ENCODE assay signal across 23 cellular contexts in genomic region chr4:189364032-189364449, GRCh38.
A peak's percentile ranks its signal among the peaks of the same experiment; 100 is the strongest.
DNase-seq lines count a peak whose midpoint lies in the region; ATAC-seq and TF ChIP-seq lines count a peak whose summit lies in the region.
"Had no signal": no experiment of that assay in that cellular context is flagged by ENCODE, and none has a peak within 500 bp of the region (broad histone marks: within the 10 kb centered on the region; RNA-seq: fewer than 3 reads in every experiment).

No MANE protein-coding gene starts in this region.

- no peak overlapping the region for H3K27ac Mint-ChIP-seq in stimulated activated memory B cell treated with anti-CD40 and anti-IgM and Interleukin-4, amounts not matched to agents 10 μg/mL and 1 μg/mL and 100 μg/mL, for 72 hours
- H3K27ac Mint-ChIP-seq in activated T-helper 1 cell treated with anti-CD3 and anti-CD28 coated beads, Interleukin-12 subunit alpha, Interleukin-12 subunit beta, Interleukin-2, Interleukin-4 antibody, amounts not matched to agents 30 ng/mL and 10 ng/mL and 1 ng/mL, durations not matched to agents 14 hours and 24 hours and 36 hours, result no peak overlapping the region
- H3K27ac Mint-ChIP-seq: CD4-positive, alpha-beta memory T cell; HFFc6 had no signal

- H3K9me3 ChIP-seq in gastrocnemius medialis, result no peaks in the 10 kb centered on the region
- H3K9me3 ChIP-seq: SJSA1 had no signal

- intact Hi-C loops in activated T-helper 1 cell treated with anti-CD3 and anti-CD28 coated beads, Interleukin-12 subunit alpha, Interleukin-12 subunit beta, Interleukin-2, Interleukin-4 antibody, amounts not matched to agents 30 ng/mL and 10 ng/mL and 1 ng/mL, durations not matched to agents 14 hours and 24 hours and 36 hours (cut with micrococcal nuclease), result no loop called here
- intact Hi-C loops in gastrocnemius medialis (cut with DNase I; ENCODE audit: low total_unique reads), result no loop called here

- DNase-seq in globus pallidus (ENCODE audit: low spot score) (peak; percentile 5), gastrocnemius medialis (no peak)
- DNase-seq in activated T-helper 1 cell treated with anti-CD3 and anti-CD28 coated beads, Interleukin-12 subunit alpha, Interleukin-12 subunit beta, Interleukin-2, Interleukin-4 antibody, amounts not matched to agents 30 ng/mL and 10 ng/mL and 1 ng/mL, durations not matched to agents 14 hours and 24 hours and 36 hours (ENCODE audit: low spot score), result no peak
- DNase-seq: ACHN; CD4-positive, alpha-beta memory T cell; DMS153; H7; HFFc6; IMR-90; MV-4-11; NCI-H1417; NCI-H187; NCI-H446; NCI-H526 had no signal

- no peaks in the 10 kb centered on the region for H3K27me3 Mint-ChIP-seq in stimulated activated memory B cell treated with anti-CD40 and anti-IgM and Interleukin-4, amounts not matched to agents 10 μg/mL and 1 μg/mL and 100 μg/mL, for 72 hours
- no peaks in the 10 kb centered on the region for H3K27me3 Mint-ChIP-seq in activated T-helper 1 cell treated with anti-CD3 and anti-CD28 coated beads, Interleukin-12 subunit alpha, Interleukin-12 subunit beta, Interleukin-2, Interleukin-4 antibody, amounts not matched to agents 30 ng/mL and 10 ng/mL and 1 ng/mL, durations not matched to agents 14 hours and 24 hours and 36 hours (ENCODE audit: insufficient read depth)
- H3K27me3 Mint-ChIP-seq: CD4-positive, alpha-beta memory T cell had no signal

- no peaks in the 10 kb centered on the region for H3K36me3 Mint-ChIP-seq in stimulated activated memory B cell treated with anti-CD40 and anti-IgM and Interleukin-4, amounts not matched to agents 10 μg/mL and 1 μg/mL and 100 μg/mL, for 72 hours
- H3K36me3 Mint-ChIP-seq in activated T-helper 1 cell treated with anti-CD3 and anti-CD28 coated beads, Interleukin-12 subunit alpha, Interleukin-12 subunit beta, Interleukin-2, Interleukin-4 antibody, amounts not matched to agents 30 ng/mL and 10 ng/mL and 1 ng/mL, durations not matched to agents 14 hours and 24 hours and 36 hours (ENCODE audit: low read depth), result no peaks in the 10 kb centered on the region
- H3K36me3 Mint-ChIP-seq: CD4-positive, alpha-beta memory T cell had no signal

- H3K4me3 Mint-ChIP-seq in stimulated activated memory B cell treated with anti-CD40 and anti-IgM and Interleukin-4, amounts not matched to agents 10 μg/mL and 1 μg/mL and 100 μg/mL, for 72 hours, result peak overlapping the region; percentile 29
- no peak overlapping the region for H3K4me3 Mint-ChIP-seq in activated T-helper 1 cell treated with anti-CD3 and anti-CD28 coated beads, Interleukin-12 subunit alpha, Interleukin-12 subunit beta, Interleukin-2, Interleukin-4 antibody, amounts not matched to agents 30 ng/mL and 10 ng/mL and 1 ng/mL, durations not matched to agents 14 hours and 24 hours and 36 hours
- H3K4me3 Mint-ChIP-seq: CD4-positive, alpha-beta memory T cell; HFFc6 had no signal

- no peak for TF ChIP-seq POLR2A in gastrocnemius medialis (IDR thresholded peaks at IDR 0.05)

- no peak overlapping the region for H3K4me3 ChIP-seq in gastrocnemius medialis
- H3K4me3 ChIP-seq: BLaER1 treated with 17β-estradiol and CSF1 and Interleukin-3, amounts not matched to agents 10 nM and 100 nM; SJSA1 had no signal

- no peaks in the 10 kb centered on the region for H3K36me3 ChIP-seq in gastrocnemius medialis
- H3K36me3 ChIP-seq: BLaER1 treated with 17β-estradiol and CSF1 and Interleukin-3, amounts not matched to agents 10 nM and 100 nM; SJSA1 had no signal

- in situ Hi-C loops in gastrocnemius medialis (cut with MboI; ENCODE audit: low sequenced_read_pairs in 4 of 4), result no loop called here

- TF ChIP-seq CTCF in gastrocnemius medialis (IDR thresholded peaks at IDR 0.05 in 4 of 5, conservative IDR thresholded peaks at IDR 0.05 in 1 of 5), result no peak

- no peak overlapping the region for H3K27ac ChIP-seq in gastrocnemius medialis
- H3K27ac ChIP-seq: BLaER1 treated with 17β-estradiol and CSF1 and Interleukin-3, amounts not matched to agents 10 nM and 100 nM; KMS-11; SJSA1 had no signal

- H3K4me1 ChIP-seq in gastrocnemius medialis, result no peaks in the 10 kb centered on the region
- H3K4me1 ChIP-seq: SJSA1 had no signal

- ATAC-seq in GM18499 (IDR thresholded peaks at IDR 0.05; ENCODE audit: insufficient read depth, unreplicated experiment) (peak; percentile 49), HG02973 (IDR thresholded peaks at IDR 0.05; ENCODE audit: unreplicated experiment) (peak; percentile 74), GM21737 (IDR thresholded peaks at IDR 0.05; ENCODE audit: unreplicated experiment) (no peak), GM21423 (IDR thresholded peaks at IDR 0.05; ENCODE audit: unreplicated experiment) (no peak), gastrocnemius medialis (no peak)
- ATAC-seq in stimulated activated memory B cell treated with anti-CD40 and anti-IgM and Interleukin-4, amounts not matched to agents 10 μg/mL and 1 μg/mL and 100 μg/mL, for 72 hours, result no peak
- ATAC-seq: Right ventricle myocardium inferior had no signal

- peaks cover 7% of the 10 kb centered on the region for H3K9me3 Mint-ChIP-seq in stimulated activated memory B cell treated with anti-CD40 and anti-IgM and Interleukin-4, amounts not matched to agents 10 μg/mL and 1 μg/mL and 100 μg/mL, for 72 hours
- no peaks in the 10 kb centered on the region for H3K9me3 Mint-ChIP-seq in activated T-helper 1 cell treated with anti-CD3 and anti-CD28 coated beads, Interleukin-12 subunit alpha, Interleukin-12 subunit beta, Interleukin-2, Interleukin-4 antibody, amounts not matched to agents 30 ng/mL and 10 ng/mL and 1 ng/mL, durations not matched to agents 14 hours and 24 hours and 36 hours

- H3K27me3 ChIP-seq in gastrocnemius medialis, result no peaks in the 10 kb centered on the region
- H3K27me3 ChIP-seq: BLaER1 treated with 17β-estradiol and CSF1 and Interleukin-3, amounts not matched to agents 10 nM and 100 nM; SJSA1 had no signal

- no peaks in the 10 kb centered on the region for H3K4me1 Mint-ChIP-seq in stimulated activated memory B cell treated with anti-CD40 and anti-IgM and Interleukin-4, amounts not matched to agents 10 μg/mL and 1 μg/mL and 100 μg/mL, for 72 hours
- H3K4me1 Mint-ChIP-seq in activated T-helper 1 cell treated with anti-CD3 and anti-CD28 coated beads, Interleukin-12 subunit alpha, Interleukin-12 subunit beta, Interleukin-2, Interleukin-4 antibody, amounts not matched to agents 30 ng/mL and 10 ng/mL and 1 ng/mL, durations not matched to agents 14 hours and 24 hours and 36 hours (ENCODE audit: low read depth), result no peaks in the 10 kb centered on the region
- H3K4me1 Mint-ChIP-seq: CD4-positive, alpha-beta memory T cell had no signal

Comparison
In these comparisons a context has a peak if more than half of its experiments do, and no peak if none do; other contexts are left out.
1. ATAC-seq: peak in GM18499 (single experiment) and HG02973 (single experiment); none in stimulated activated memory B cell treated with anti-CD40 and anti-IgM and Interleukin-4, amounts not matched to agents 10 μg/mL and 1 μg/mL and 100 μg/mL, for 72 hours (single experiment), GM21737 (single experiment), GM21423 (single experiment) and gastrocnemius medialis (0 of 2).